26 cellular contexts compared by ENCODE assay signal in the genomic region with DNA sequence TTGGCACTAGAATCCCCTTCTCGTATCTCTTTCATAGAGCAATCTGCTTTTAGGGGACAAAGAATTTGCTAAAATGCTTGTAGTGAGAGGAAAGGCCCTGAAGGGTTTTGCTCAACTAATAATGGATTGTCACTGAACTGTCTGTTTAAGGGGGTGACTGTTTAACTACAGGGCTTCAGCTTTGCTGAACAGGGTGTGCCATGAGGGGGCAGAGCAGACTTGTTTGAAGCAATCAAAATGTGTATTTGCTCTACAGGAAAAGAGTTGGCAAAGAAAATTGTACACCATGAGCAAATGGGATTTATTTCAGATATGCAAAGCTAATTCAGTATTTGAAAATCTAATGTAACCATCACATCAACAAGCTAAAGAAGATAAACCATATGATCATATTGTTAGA.
A peak's percentile ranks its signal among the peaks of the same experiment; 100 is the strongest.
DNase-seq lines count a peak whose midpoint lies in the region; ATAC-seq and TF ChIP-seq lines count a peak whose summit lies in the region.
"Had no signal": no experiment of that assay in that cellular context is flagged by ENCODE, and none has a peak within 500 bp of the region (broad histone marks: within the 10 kb centered on the region; RNA-seq: fewer than 3 reads in every experiment).

No MANE protein-coding gene starts in this region.

- no peak overlapping the region for H2AFZ ChIP-seq in GM23338
- no peak overlapping the region for H2AFZ ChIP-seq in OCI-LY7 (ENCODE audit: low read length)
- H2AFZ ChIP-seq: GM23248 had no signal

- H3K27me3 Mint-ChIP-seq in GM23338 (ENCODE audit: insufficient read depth, low read depth, poor library complexity), result peaks cover 3% of the 10 kb centered on the region
- no peaks in the 10 kb centered on the region for H3K27me3 Mint-ChIP-seq in neural crest cell (ENCODE audit: low read depth)
- H3K27me3 Mint-ChIP-seq: CD4-positive, alpha-beta memory T cell had no signal

- BruUV-seq in A673 (replicated peaks; lab: Mats Ljungman, UMichigan) (no TSS peak), OCI-LY7 (replicated peaks; lab: Mats Ljungman, UMichigan) (no TSS peak)

- H3K79me2 ChIP-seq in GM23338 (replicated peaks; ENCODE audit: insufficient read depth) (no peaks in the 10 kb centered on the region), OCI-LY7 (ENCODE audit: insufficient read depth, low read depth, low read length) (no peaks in the 10 kb centered on the region)

- no peak overlapping the region for H3K4me2 ChIP-seq in GM23338
- no peak overlapping the region for H3K4me2 ChIP-seq in OCI-LY7 (ENCODE audit: low read length)
- H3K4me2 ChIP-seq: SK-N-SH had no signal

- H3K27ac Mint-ChIP-seq in GM23338 (no peak overlapping the region), neural crest cell (ENCODE audit: unreplicated experiment) (no peak overlapping the region)
- H3K27ac Mint-ChIP-seq: CD4-positive, alpha-beta memory T cell; T-helper 1 cell treated with Interleukin-12 subunit alpha and Interleukin-12 subunit beta and Interleukin-4 antibody, amounts not matched to agents 30 μg/mL and 1 μg/mL, for 36 hours had no signal

- no peak for ATAC-seq in GM23338
- ATAC-seq in left colon, result no peak
- ATAC-seq in foreskin keratinocyte, result no peak

- H3K9me3 ChIP-seq in A673 (ENCODE audit: low read depth, low read length, poor library complexity, severe bottlenecking) (no peaks in the 10 kb centered on the region), OCI-LY7 (ENCODE audit: low read length) (no peaks in the 10 kb centered on the region)
- H3K9me3 ChIP-seq: MG63 had no signal

- no peaks in the 10 kb centered on the region for H3K4me1 ChIP-seq in A673 (ENCODE audit: insufficient read depth, low read length, poor library complexity, severe bottlenecking)
- no peaks in the 10 kb centered on the region for H3K4me1 ChIP-seq in GM23338 (ENCODE audit: insufficient read depth)
- H3K4me1 ChIP-seq in OCI-LY7 (ENCODE audit: insufficient read depth, low read length, poor library complexity, severe bottlenecking), result no peaks in the 10 kb centered on the region
- no peaks in the 10 kb centered on the region for H3K4me1 ChIP-seq in foreskin keratinocyte

- peak; percentile 0 for DNase-seq in A673 (ENCODE audit: low spot score)
- peak; percentile 3 for DNase-seq in GM23338 (ENCODE audit: low spot score)
- no peak for DNase-seq in OCI-LY7 (ENCODE audit: low spot score)
- DNase-seq in neural crest cell (ENCODE audit: low read depth, low spot score), result no peak
- DNase-seq in left colon, result no peak
- no peak for DNase-seq in HK-2 (ENCODE audit: unreplicated experiment)
- no peak for DNase-seq in foreskin keratinocyte
- DNase-seq: 8988T; C1 segment of cervical spinal cord; CD4-positive, alpha-beta memory T cell; COR-L47; DMS79 treated with DMSO at 0.1 percent for 48 hours; GF-D8; GM23248; HCEC 1CT; KBM-7; MG63; NCI-H1694; NCI-H2029 treated with DMSO at 0.1 percent for 48 hours; NCI-H446 treated with DMSO at 0.1 percent for 48 hours; NCI-H526; NCI-H82; OCI-M1; SK-N-SH; SW 1271 had no signal

- H3K36me3 ChIP-seq in A673 (ENCODE audit: insufficient read depth, low read length, poor library complexity, severe bottlenecking), result no peaks in the 10 kb centered on the region
- no peaks in the 10 kb centered on the region for H3K36me3 ChIP-seq in GM23338 (ENCODE audit: insufficient read depth)
- H3K36me3 ChIP-seq in OCI-LY7 (ENCODE audit: insufficient read depth, low read length), result no peaks in the 10 kb centered on the region
- H3K36me3 ChIP-seq: MG63 had no signal

- H3K36me3 Mint-ChIP-seq in GM23338 (ENCODE audit: low read depth), result no peaks in the 10 kb centered on the region
- H3K36me3 Mint-ChIP-seq in neural crest cell (ENCODE audit: low read depth), result no peaks in the 10 kb centered on the region
- H3K36me3 Mint-ChIP-seq: CD4-positive, alpha-beta memory T cell had no signal

- intact Hi-C loops in A673 (cut with micrococcal nuclease; ENCODE audit: unreplicated experiment), result no loop called here
- intact Hi-C loops in OCI-LY7 (cut with micrococcal nuclease; ENCODE audit: unreplicated experiment), result no loop called here
- intact Hi-C loops in left colon (cut with DNase I, micrococcal nuclease), result no loop called here

- H3K9me3 Mint-ChIP-seq in GM23338 (no peaks in the 10 kb centered on the region; the same call in 1 of the 3 replicates), neural crest cell (no peaks in the 10 kb centered on the region)

- POLR2A ChIA-PET in A673 (lab: Charles Lee; ENCODE audit: low non-redundant PET), result no interaction called here
- POLR2A ChIA-PET in OCI-LY7 (lab: Charles Lee), result interaction anchor here (0.6 kb wide), 1 partner anchor 25 kb away, joined by 3 read pairs; no protein-coding TSS in a partner anchor

- no peak for TF ChIP-seq CTCF in A673 (conservative IDR thresholded peaks at IDR 0.05; ENCODE audit: low read depth, low read length)
- peak; percentile 31 to 46 for TF ChIP-seq CTCF in GM23338 (conservative IDR thresholded peaks at IDR 0.05; ENCODE audit: low read depth in 2 of 2)
- TF ChIP-seq CTCF in OCI-LY7 (conservative IDR thresholded peaks at IDR 0.05; ENCODE audit: low read length), result 0 out of 2 replicates have a peak, but pooled peaks have one; percentile 12
- TF ChIP-seq CTCF in neural crest cell (conservative IDR thresholded peaks at IDR 0.05), result peak; percentile 13
- no peak for TF ChIP-seq CTCF in foreskin keratinocyte (conservative IDR thresholded peaks at IDR 0.05)

- H4K20me1 ChIP-seq in GM23338 (replicated peaks; ENCODE audit: insufficient read depth) (no peaks in the 10 kb centered on the region), OCI-LY7 (ENCODE audit: insufficient read depth, low read length) (no peaks in the 10 kb centered on the region)

- CTCF ChIA-PET in A673 (lab: Charles Lee), result interaction anchor here (0.6 to 0.7 kb wide), 2 partner anchors 10 to 1025 kb away, joined by 3 read pairs; no protein-coding TSS in a partner anchor
- CTCF ChIA-PET in OCI-LY7 (lab: Charles Lee; ENCODE audit: unreplicated experiment), result no interaction called here

- H3F3A ChIP-seq in GM23338 (replicated peaks; ENCODE audit: low read depth), result no peaks in the 10 kb centered on the region

- H3K4me3 ChIP-seq in A673 (ENCODE audit: low read depth, low read length, poor library complexity, severe bottlenecking) (no peak overlapping the region), GM23338 (no peak overlapping the region), OCI-LY7 (ENCODE audit: low read depth, low read length, poor library complexity, severe bottlenecking) (no peak overlapping the region)
- H3K4me3 ChIP-seq: GM23248, MG63 had no signal

- H3K9me2 ChIP-seq in GM23338 (ENCODE audit: insufficient read depth) (0 out of 2 replicates have a peak, but pooled peaks cover 4% of the 10 kb centered on the region), OCI-LY7 (ENCODE audit: insufficient read depth, low read length) (no peaks in the 10 kb centered on the region)
- H3K9me2 ChIP-seq: SK-N-SH had no signal

- H3K27me3 ChIP-seq in A673 (replicated peaks; ENCODE audit: insufficient read depth, low read depth, low read length, poor library complexity), result no peaks in the 10 kb centered on the region
- no peaks in the 10 kb centered on the region for H3K27me3 ChIP-seq in GM23338 (ENCODE audit: insufficient read depth)
- no peaks in the 10 kb centered on the region for H3K27me3 ChIP-seq in foreskin keratinocyte
- H3K27me3 ChIP-seq: MG63 had no signal

- H3K4me1 Mint-ChIP-seq in GM23338, result no peaks in the 10 kb centered on the region
- H3K4me1 Mint-ChIP-seq in neural crest cell, result no peaks in the 10 kb centered on the region
- H3K4me1 Mint-ChIP-seq: CD4-positive, alpha-beta memory T cell had no signal

- H3K4me3 Mint-ChIP-seq in GM23338, result no peak overlapping the region
- H3K4me3 Mint-ChIP-seq in neural crest cell, result no peak overlapping the region
- H3K4me3 Mint-ChIP-seq: CD4-positive, alpha-beta memory T cell; T-helper 1 cell treated with Interleukin-12 subunit alpha and Interleukin-12 subunit beta and Interleukin-4 antibody, amounts not matched to agents 30 μg/mL and 1 μg/mL, for 36 hours had no signal

- H3K27ac ChIP-seq in A673 (ENCODE audit: low read depth, low read length, poor library complexity, severe bottlenecking), result no peak overlapping the region
- H3K27ac ChIP-seq in GM23338 (ENCODE audit: low read depth), result no peak overlapping the region
- H3K27ac ChIP-seq in OCI-LY7 (ENCODE audit: low read depth, low read length, poor library complexity, severe bottlenecking), result no peak overlapping the region
- no peak overlapping the region for H3K27ac ChIP-seq in foreskin keratinocyte
- H3K27ac ChIP-seq: GM23248 had no signal

Comparison
In these comparisons a context has a peak if more than half of its experiments do, and no peak if none do; other contexts are left out.
1. DNase-seq: peak in A673 (single experiment) and GM23338 (single experiment); none in OCI-LY7 (single experiment), neural crest cell (single experiment), left colon (0 of 2), HK-2 (single experiment) and foreskin keratinocyte (0 of 2).
2. CTCF ChIP-seq: peak in GM23338 (2 of 2), OCI-LY7 (single experiment) and neural crest cell (single experiment); none in A673 (single experiment) and foreskin keratinocyte (single experiment).